Comparison of ENCODE assay signal across 13 cellular contexts in genomic region chr5:10699987-10700386, GRCh38.
A peak's percentile ranks its signal among the peaks of the same experiment; 100 is the strongest.
DNase-seq lines count a peak whose midpoint lies in the region; ATAC-seq, FAIRE-seq and TF ChIP-seq lines count a peak whose summit lies in the region.
"Had no signal": no experiment of that assay in that cellular context is flagged by ENCODE, and none has a peak within 500 bp of the region (broad histone marks: within the 10 kb centered on the region; RNA-seq: fewer than 3 reads in every experiment).

No MANE protein-coding gene starts in this region.

- peak overlapping the region; percentile 85 for H3K27ac Mint-ChIP-seq in activated B cell treated with CpG ODN at 0.5 μM for 24 hours
- no peak overlapping the region for H3K27ac Mint-ChIP-seq in activated naive CD4-positive, alpha-beta T cell treated with anti-CD3 and anti-CD28 coated beads for 36 hours
- H3K27ac Mint-ChIP-seq: activated T-helper 1 cell treated with anti-CD3 and anti-CD28 coated beads, Interleukin-12 subunit alpha, Interleukin-12 subunit beta, Interleukin-2, Interleukin-4 antibody, amounts not matched to agents 30 ng/mL and 10 ng/mL and 1 ng/mL, durations not matched to agents 14 hours and 24 hours and 36 hours had no signal

- intact Hi-C loops in activated B cell treated with CpG ODN at 0.5 μM for 24 hours (cut with micrococcal nuclease) (loop anchor here (1.0 to 5.0 kb wide), 4 partner anchors 13 to 138 kb away; partner anchors contain the start of genes ANKRD33B and DAP), pancreas (cut with DNase I) (loop anchor here in 2 of 3 donors (10.0 kb wide), 2 partner anchors 55 to 155 kb away; no protein-coding TSS in a partner anchor)
- intact Hi-C loops in activated naive CD4-positive, alpha-beta T cell treated with anti-CD3 and anti-CD28 coated beads for 36 hours (cut with micrococcal nuclease): loop anchor here (5.0 to 10.0 kb wide), 6 partner anchors 62 to 792 kb away; partner anchors contain the start of gene DAP

- peak overlapping the region in 2 of 4 donors; percentile 51 to 75 for H3K27ac ChIP-seq in pancreas
- H3K27ac ChIP-seq: GM23248, parathyroid adenoma, SK-N-MC had no signal

- no peaks in the 10 kb centered on the region for H3K9me3 ChIP-seq in pancreas

- H3K36me3 ChIP-seq in pancreas: no peaks in the 10 kb centered on the region

- POLR2A ChIA-PET in activated B cell treated with CpG ODN at 0.5 μM for 24 hours (lab: Charles Lee): interaction anchor here (0.7 to 1.0 kb wide), 2 partner anchors 33 to 61 kb away, joined by 4 read pairs; partner anchors contain the start of gene DAP

- peaks cover 7% of the 10 kb centered on the region for H3K36me3 Mint-ChIP-seq in activated B cell treated with CpG ODN at 0.5 μM for 24 hours (ENCODE audit: low read depth)
- H3K36me3 Mint-ChIP-seq in activated naive CD4-positive, alpha-beta T cell treated with anti-CD3 and anti-CD28 coated beads for 36 hours (ENCODE audit: low read depth): no peaks in the 10 kb centered on the region

- peaks cover 51 to 70% (median 67%) of the 10 kb centered on the region in 3 donors for H3K4me1 ChIP-seq in pancreas

- H3K9me3 Mint-ChIP-seq in activated B cell treated with CpG ODN at 0.5 μM for 24 hours: no peaks in the 10 kb centered on the region
- no peaks in the 10 kb centered on the region for H3K9me3 Mint-ChIP-seq in activated naive CD4-positive, alpha-beta T cell treated with anti-CD3 and anti-CD28 coated beads for 36 hours
- H3K9me3 Mint-ChIP-seq: activated T-helper 1 cell treated with anti-CD3 and anti-CD28 coated beads, Interleukin-12 subunit alpha, Interleukin-12 subunit beta, Interleukin-2, Interleukin-4 antibody, amounts not matched to agents 30 ng/mL and 10 ng/mL and 1 ng/mL, durations not matched to agents 14 hours and 24 hours and 36 hours had no signal

- H3K27me3 Mint-ChIP-seq in activated B cell treated with CpG ODN at 0.5 μM for 24 hours: no peaks in the 10 kb centered on the region
- H3K27me3 Mint-ChIP-seq in activated naive CD4-positive, alpha-beta T cell treated with anti-CD3 and anti-CD28 coated beads for 36 hours (ENCODE audit: low read depth): no peaks in the 10 kb centered on the region

- H3K4me3 Mint-ChIP-seq in activated B cell treated with CpG ODN at 0.5 μM for 24 hours: peak overlapping the region; percentile 29
- H3K4me3 Mint-ChIP-seq in activated naive CD4-positive, alpha-beta T cell treated with anti-CD3 and anti-CD28 coated beads for 36 hours: no peak overlapping the region
- H3K4me3 Mint-ChIP-seq: activated T-helper 1 cell treated with anti-CD3 and anti-CD28 coated beads, Interleukin-12 subunit alpha, Interleukin-12 subunit beta, Interleukin-2, Interleukin-4 antibody, amounts not matched to agents 30 ng/mL and 10 ng/mL and 1 ng/mL, durations not matched to agents 14 hours and 24 hours and 36 hours had no signal

- TF ChIP-seq CTCF in GM12865 (IDR thresholded peaks at IDR 0.05; ENCODE audit: insufficient read depth, low read depth, low read length, missing control alignments): no peak
- no peak for TF ChIP-seq CTCF in activated B cell treated with CpG ODN at 0.5 μM for 24 hours (IDR thresholded peaks at IDR 0.05)
- no peak for TF ChIP-seq CTCF in pancreas (IDR thresholded peaks at IDR 0.05)

- H3K4me1 Mint-ChIP-seq in activated B cell treated with CpG ODN at 0.5 μM for 24 hours: peaks cover 58% of the 10 kb centered on the region
- peaks cover 49% of the 10 kb centered on the region for H3K4me1 Mint-ChIP-seq in activated naive CD4-positive, alpha-beta T cell treated with anti-CD3 and anti-CD28 coated beads for 36 hours (ENCODE audit: low read depth)

- WGBS in pancreas, 2 donors: 63 to 69% methylated on average over 8 of the region's 8 CpGs

- no peak overlapping the region for H3K4me3 ChIP-seq in GM12865 (ENCODE audit: low read depth, low read length)
- H3K4me3 ChIP-seq in pancreas: no peak overlapping the region
- H3K4me3 ChIP-seq: GM23248, SK-N-MC had no signal

- DNase-seq in GM12865 (ENCODE audit: low read depth) (peak; percentile 80), activated B cell treated with CpG ODN at 0.5 μM for 24 hours (no peak), pancreas (no peak), T-helper 1 cell (no peak), epidermal melanocyte (ENCODE audit: insufficient read length, low spot score) (no peak)
- DNase-seq in activated naive CD4-positive, alpha-beta T cell treated with anti-CD3 and anti-CD28 coated beads for 36 hours: no peak
- DNase-seq: GM23248, NCI-H1048 had no signal

- no peak for FAIRE-seq in pancreas (lab: Jason Lieb, UNC)

- ATAC-seq in GM19468 (IDR thresholded peaks at IDR 0.05; ENCODE audit: extremely low read depth, unreplicated experiment) (peak; percentile 74), HG03045 (IDR thresholded peaks at IDR 0.05; ENCODE audit: unreplicated experiment) (peak; percentile 65), activated B cell treated with CpG ODN at 0.5 μM for 24 hours (ENCODE audit: low read depth) (peak; percentile 83), pancreas (no peak)

- no peaks in the 10 kb centered on the region for H3K27me3 ChIP-seq in pancreas

- CTCF ChIA-PET in activated B cell treated with CpG ODN at 0.5 μM for 24 hours (lab: Charles Lee): interaction anchor here (1.7 kb wide), 1 partner anchor 14 kb away, joined by 4 read pairs; no protein-coding TSS in a partner anchor
- CTCF ChIA-PET in activated naive CD4-positive, alpha-beta T cell treated with anti-CD3 and anti-CD28 coated beads for 36 hours (lab: Charles Lee): interaction anchor here (1.1 kb wide), 1 partner anchor 52 kb away, joined by 3 read pairs; no protein-coding TSS in a partner anchor

Comparison
In these comparisons a context has a peak if more than half of its experiments do, and no peak if none do; other contexts are left out.
1. ATAC-seq: peak in GM19468 (single experiment), HG03045 (single experiment) and activated B cell treated with CpG ODN at 0.5 μM for 24 hours (single experiment); none in pancreas (0 of 4).